8 cellular contexts compared by ENCODE assay signal in genomic region chr2:144510206-144510991, GRCh38. TPM values are rescaled to one million over a fixed set of nuclear protein-coding genes. Genes with fewer than 3 reads are reported as not detected.
DNase-seq lines count a peak whose midpoint lies in the region; ATAC-seq and TF ChIP-seq lines count a peak whose summit lies in the region.

No MANE protein-coding gene starts in this region.

- H3K27me3 Mint-ChIP-seq in activated T-cell treated with anti-CD3 and anti-CD28 coated beads, Interleukin-2, amount 50 U/mL, for 72 hours (ENCODE audit: low read depth): peaks cover 65% of the 10 kb centered on the region
- peaks cover 7% of the 10 kb centered on the region for H3K27me3 Mint-ChIP-seq in neural crest cell (ENCODE audit: low read depth)

- ATAC-seq in activated T-cell treated with anti-CD3 and anti-CD28 coated beads, Interleukin-2, amount 50 U/mL, for 72 hours (replicated peaks in 1 of 2): peak; percentile 84 to 86
- peak; percentile 85 for ATAC-seq in HG02885 (IDR thresholded peaks at IDR 0.05; ENCODE audit: poor library complexity, unreplicated experiment)

- 51 to 53% methylated on average over 14 to 15 of the region's 15 CpGs for WGBS in esophagus squamous epithelium, 2 donors

- intact Hi-C loops in esophagus squamous epithelium (cut with DNase I) (no loop called here), posterior vena cava (cut with DNase I) (loop anchor here in 1 of 2 donors (10.0 kb wide), 1 partner anchor 1244 kb away; no protein-coding TSS in a partner anchor)

- TF ChIP-seq POLR2A in esophagus squamous epithelium (IDR thresholded peaks at IDR 0.05): no peak

- H3K36me3 ChIP-seq in SJCRH30 (peaks cover 16% of the 10 kb centered on the region), esophagus squamous epithelium (no peaks in the 10 kb centered on the region)

- peaks cover 0 to 4% of the 10 kb centered on the region in 2 donors for H3K36me3 Mint-ChIP-seq in activated T-cell treated with anti-CD3 and anti-CD28 coated beads, Interleukin-2, amount 50 U/mL, for 72 hours (ENCODE audit: insufficient read depth in 2 of 2)
- peaks cover 10% of the 10 kb centered on the region for H3K36me3 Mint-ChIP-seq in neural crest cell (ENCODE audit: low read depth)

- H3K4me1 ChIP-seq in SJCRH30: peaks cover 20% of the 10 kb centered on the region
- peaks cover 1 to 41% (median 5%) of the 10 kb centered on the region in 3 donors for H3K4me1 ChIP-seq in esophagus squamous epithelium

- H3K27ac Mint-ChIP-seq in activated T-cell treated with anti-CD3 and anti-CD28 coated beads, Interleukin-2, amount 50 U/mL, for 72 hours: peak overlapping the region; percentile 88
- peak overlapping the region; percentile 95 for H3K27ac Mint-ChIP-seq in neural crest cell (ENCODE audit: unreplicated experiment)

- peak overlapping the region; percentile 8; the same call in 1 of the 2 replicates for H3K27ac ChIP-seq in SJCRH30
- H3K27ac ChIP-seq in esophagus squamous epithelium: peak overlapping the region; percentile 71 to 98 (median 95)

- no peaks in the 10 kb centered on the region for H3K9me3 Mint-ChIP-seq in activated T-cell treated with anti-CD3 and anti-CD28 coated beads, Interleukin-2, amount 50 U/mL, for 72 hours
- H3K9me3 Mint-ChIP-seq in neural crest cell: no peaks in the 10 kb centered on the region

- no peak for TF ChIP-seq CTCF in esophagus squamous epithelium (IDR thresholded peaks at IDR 0.05)
- no peak for TF ChIP-seq CTCF in neural crest cell (conservative IDR thresholded peaks at IDR 0.05)

- peak overlapping the region; percentile 10; the same call in 1 of the 2 replicates for H3K4me3 ChIP-seq in SJCRH30
- peak overlapping the region in 3 of 4 donors; percentile 13 to 88 (median 67) for H3K4me3 ChIP-seq in esophagus squamous epithelium

- peak; percentile 39 to 41 for DNase-seq in activated T-cell treated with anti-CD3 and anti-CD28 coated beads, Interleukin-2, amount 50 U/mL, for 72 hours
- DNase-seq in activated T-cell treated with anti-CD3 and anti-CD28 coated beads, Interleukin-2, amount 50 U/mL, for 1 hour: no peak
- DNase-seq in SJCRH30: peak; percentile 49 to 73
- DNase-seq in esophagus squamous epithelium (lab: John Stamatoyannopoulos, UW): no peak
- DNase-seq in neural crest cell (ENCODE audit: low read depth, low spot score): no peak
- no peak for DNase-seq in SW 1271 (lab: John Stamatoyannopoulos, UW)
- DNase-seq in posterior vena cava (ENCODE audit: low spot score): no peak

- H3K9me3 ChIP-seq in SJCRH30 (replicated peaks) (no peaks in the 10 kb centered on the region), esophagus squamous epithelium (no peaks in the 10 kb centered on the region)

- H3K27me3 ChIP-seq in SJCRH30: no peaks in the 10 kb centered on the region
- H3K27me3 ChIP-seq in esophagus squamous epithelium: peaks cover 0 to 49% (median 0%) of the 10 kb centered on the region in 4 donors

- H3K4me1 Mint-ChIP-seq in activated T-cell treated with anti-CD3 and anti-CD28 coated beads, Interleukin-2, amount 50 U/mL, for 72 hours (ENCODE audit: low read depth): peaks cover 42% of the 10 kb centered on the region
- H3K4me1 Mint-ChIP-seq in neural crest cell: peaks cover 95% of the 10 kb centered on the region

- H3K4me3 Mint-ChIP-seq in activated T-cell treated with anti-CD3 and anti-CD28 coated beads, Interleukin-2, amount 50 U/mL, for 72 hours: peak overlapping the region; percentile 65 to 80
- peak overlapping the region; percentile 92 for H3K4me3 Mint-ChIP-seq in neural crest cell

RNA-seq across cellular contexts. Expression of gene ZEB2, which starts 9.5 kb away (rescaled TPM):
- total RNA-seq in activated T-cell treated with anti-CD3 and anti-CD28 coated beads, Interleukin-2, amount 50 U/mL, for 72 hours: 10 to 100 TPM; 22.5 to 58.2 TPM
- total RNA-seq in SJCRH30 (2014; rRNA removed; shearing (Covaris generic)): 55.1 and 69.1 TPM in 2 replicates
- total RNA-seq in esophagus squamous epithelium (10 to 100 TPM in 2 of 4 donors, 1 to 10 TPM in 2; 3.1 to 56.5 (median 15.7) TPM), neural crest cell (192 and 200 TPM in 2 replicates), posterior vena cava (100 to 1,000 TPM; 246 to 288 TPM)

Comparison
In these comparisons a context has a peak if more than half of its experiments do, and no peak if none do; other contexts are left out.
1. DNase-seq: peak in activated T-cell treated with anti-CD3 and anti-CD28 coated beads, Interleukin-2, amount 50 U/mL, for 72 hours (2 of 2) and SJCRH30 (2 of 2); none in activated T-cell treated with anti-CD3 and anti-CD28 coated beads, Interleukin-2, amount 50 U/mL, for 1 hour (single experiment), esophagus squamous epithelium (single experiment), neural crest cell (single experiment), SW 1271 (0 of 2) and posterior vena cava (single experiment).